1 cellular context compared by ENCODE assay signal in the genomic region with DNA sequence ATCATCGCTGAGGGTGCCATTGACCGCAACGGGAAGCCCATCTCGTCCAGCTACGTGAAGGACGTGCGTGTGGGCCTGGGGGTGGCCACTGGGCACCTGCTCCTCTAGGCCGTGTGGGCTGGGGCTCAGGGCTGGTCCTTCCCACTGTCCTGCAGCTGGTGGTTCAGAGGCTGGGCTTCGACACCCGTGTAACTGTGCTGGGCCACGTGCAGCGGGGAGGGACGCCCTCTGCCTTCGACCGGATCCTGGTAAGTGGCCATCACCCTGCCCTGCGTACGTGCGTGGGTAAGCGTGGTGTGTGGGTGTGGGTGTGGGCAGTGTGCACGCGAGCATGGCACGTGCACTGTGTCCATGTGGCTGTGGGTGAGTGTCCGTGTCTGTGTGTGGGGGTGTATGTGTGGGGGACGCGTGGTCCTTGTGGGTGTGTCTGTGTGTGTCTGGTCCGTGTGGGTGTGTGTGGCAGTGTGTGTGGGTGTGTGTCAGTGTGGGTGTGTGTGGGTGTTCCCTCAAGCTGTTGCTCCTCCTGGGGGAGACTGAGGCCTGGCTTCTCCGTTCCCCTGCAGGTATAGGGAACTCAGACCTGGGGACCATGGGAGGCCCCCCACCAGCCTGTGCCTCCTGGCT.
TF ChIP-seq lines count a peak whose summit lies in the region.

No MANE protein-coding gene starts in this region.

TF ChIP-seq in HEK293, 187 proteins besides CTCF, POLR2A, EP300 and RAD21 (continued from another document):
- TF ChIP-seq ATF2 (tag by site-specific recombination; IDR thresholded peaks at IDR 0.05; ENCODE audit: low read depth) (no peak), ZNF311 (tag by site-specific recombination; IDR thresholded peaks at IDR 0.05; ENCODE audit: borderline replicate concordance) (no peak), ZEB2 (tag by site-specific recombination; IDR thresholded peaks at IDR 0.05) (no peak), ZNF529 (tag by site-specific recombination; IDR thresholded peaks at IDR 0.05; ENCODE audit: insufficient replicate concordance) (no peak), GLIS2 (tag by site-specific recombination; IDR thresholded peaks at IDR 0.05) (no peak), SETDB1 (IDR thresholded peaks at IDR 0.05; ENCODE audit: insufficient read length, low read length) (no peak), ZNF211 (tag by site-specific recombination; IDR thresholded peaks at IDR 0.05; ENCODE audit: low read depth) (no peak), ZNF473 (tag by site-specific recombination; IDR thresholded peaks at IDR 0.05) (no peak)
